Comparison of ENCODE assay signal across 1 cellular context in genomic region chr1:166910396-166910994, GRCh38.
TF ChIP-seq lines count a peak whose summit lies in the region.

No MANE protein-coding gene starts in this region.

TF ChIP-seq in K562, 482 proteins besides CTCF, POLR2A, EP300 and RAD21 (continued from another document and continues in another):
- TF ChIP-seq ATF1 (CRISPR knock-in tag; IDR thresholded peaks at IDR 0.05) (no peak), ATF1 (tag; IDR thresholded peaks at IDR 0.05) (peak; percentile 43), PRPF4 (IDR thresholded peaks at IDR 0.05; ENCODE audit: insufficient read depth, low read depth, low read length, poor library complexity, severe bottlenecking) (no peak), NR1H2 (CRISPR knock-in tag; IDR thresholded peaks at IDR 0.05) (no peak), ZNF408 (CRISPR knock-in tag; IDR thresholded peaks at IDR 0.05; ENCODE audit: low read depth) (no peak), TAF9B (IDR thresholded peaks at IDR 0.05; ENCODE audit: partially characterized antibody) (peak; percentile 36), POLR3A (IDR thresholded peaks at IDR 0.05; ENCODE audit: borderline replicate concordance, extremely low read depth, insufficient read depth, insufficient read length) (no peak), SNAPC5 (CRISPR knock-in tag; IDR thresholded peaks at IDR 0.05) (no peak), SMARCA4 (IDR thresholded peaks at IDR 0.05) (peak; percentile 81), ZNF239 (CRISPR knock-in tag; IDR thresholded peaks at IDR 0.05) (no peak), BCL6 (CRISPR knock-in tag; IDR thresholded peaks at IDR 0.05) (no peak), CBFA2T3 (IDR thresholded peaks at IDR 0.05) (no peak), ZNF696 (CRISPR knock-in tag; conservative IDR thresholded peaks at IDR 0.05) (no peak), ZNF766 (CRISPR knock-in tag; conservative IDR thresholded peaks at IDR 0.05) (no peak; the same call in 1 of the 2 replicates), CREBBP (IDR thresholded peaks at IDR 0.05; ENCODE audit: low read depth, low read length) (no peak), SNIP1 (IDR thresholded peaks at IDR 0.05; ENCODE audit: low read depth) (no peak), EHMT2 (IDR thresholded peaks at IDR 0.05) (peak; percentile 85; the same call in 1 of the 2 replicates), PCBP2 (IDR thresholded peaks at IDR 0.05; ENCODE audit: low read depth, low read length, poor library complexity, severe bottlenecking) (no peak), BACH1 (tag; IDR thresholded peaks at IDR 0.05) (peak; percentile 63; the same call in 1 of the 2 replicates), FOS (IDR thresholded peaks at IDR 0.05; ENCODE audit: extremely low read depth, insufficient read length) (peak; percentile 32), JUNB (CRISPR knock-in tag; conservative IDR thresholded peaks at IDR 0.05) (peak; percentile 62; the same call in 1 of the 2 replicates), NBN (IDR thresholded peaks at IDR 0.05; ENCODE audit: low read depth) (no peak), TARDBP (IDR thresholded peaks at IDR 0.05) (no peak), HNRNPH1 (optimal IDR thresholded peaks at IDR 0.05; ENCODE audit: low read depth, low read length) (no peak), FOXK2 (conservative IDR thresholded peaks at IDR 0.05 in 1 of 2, IDR thresholded peaks at IDR 0.05 in 1 of 2; ENCODE audit: low read depth in 2 of 2) (no peak), RNF2 (IDR thresholded peaks at IDR 0.05) (no peak), DPF2 (IDR thresholded peaks at IDR 0.05) (peak; percentile 82), SUPT5H (IDR thresholded peaks at IDR 0.05) (no peak), GATAD2B (IDR thresholded peaks at IDR 0.05; ENCODE audit: borderline replicate concordance) (0 out of 2 replicates have a peak, but pooled peaks have one; percentile 69), TAF1 (IDR thresholded peaks at IDR 0.05; ENCODE audit: control insufficient read depth, extremely low read depth, insufficient read depth, low read length, severe bottlenecking) (no peak), POLR3G (IDR thresholded peaks at IDR 0.05; ENCODE audit: extremely low read depth, insufficient read length, insufficient replicate concordance) (no peak), MCM5 (IDR thresholded peaks at IDR 0.05; ENCODE audit: low read depth) (no peak), MECOM (CRISPR knock-in tag; IDR thresholded peaks at IDR 0.05) (no peak), DLX4 (CRISPR knock-in tag; IDR thresholded peaks at IDR 0.05) (no peak), SREBF1 (IDR thresholded peaks at IDR 0.05; ENCODE audit: borderline replicate concordance, low read depth, low read length) (no peak), ZBTB43 (CRISPR knock-in tag; IDR thresholded peaks at IDR 0.05) (no peak), NFE2 (IDR thresholded peaks at IDR 0.05; ENCODE audit: low read depth) (peak; percentile 98), CHD2 (IDR thresholded peaks at IDR 0.05; ENCODE audit: low read depth, low read length) (no peak), FOXJ2 (tag; IDR thresholded peaks at IDR 0.05) (no peak), ZBTB12 (CRISPR knock-in tag; IDR thresholded peaks at IDR 0.05) (no peak), XRCC5 (IDR thresholded peaks at IDR 0.05; ENCODE audit: low read depth, low read length) (no peak), ELK3 (CRISPR knock-in tag; IDR thresholded peaks at IDR 0.05) (no peak), MIER1 (IDR thresholded peaks at IDR 0.05; ENCODE audit: low read depth) (0 out of 2 replicates have a peak, but pooled peaks have one; percentile 35), PRMT5 (CRISPR knock-in tag; IDR thresholded peaks at IDR 0.05) (no peak), GATA2 (CRISPR knock-in tag; IDR thresholded peaks at IDR 0.05) (no peak), IRF9 (tag; IDR thresholded peaks at IDR 0.05) (no peak), ZEB2 (IDR thresholded peaks at IDR 0.05) (peak; percentile 82), SOX6 (IDR thresholded peaks at IDR 0.05) (0 out of 2 replicates have a peak, but pooled peaks have one; percentile 30), ZNF263 (CRISPR knock-in tag; IDR thresholded peaks at IDR 0.05; ENCODE audit: borderline replicate concordance) (no peak), MTA1 (IDR thresholded peaks at IDR 0.05; ENCODE audit: borderline replicate concordance) (no peak)
- TF ChIP-seq, protein P1, sequence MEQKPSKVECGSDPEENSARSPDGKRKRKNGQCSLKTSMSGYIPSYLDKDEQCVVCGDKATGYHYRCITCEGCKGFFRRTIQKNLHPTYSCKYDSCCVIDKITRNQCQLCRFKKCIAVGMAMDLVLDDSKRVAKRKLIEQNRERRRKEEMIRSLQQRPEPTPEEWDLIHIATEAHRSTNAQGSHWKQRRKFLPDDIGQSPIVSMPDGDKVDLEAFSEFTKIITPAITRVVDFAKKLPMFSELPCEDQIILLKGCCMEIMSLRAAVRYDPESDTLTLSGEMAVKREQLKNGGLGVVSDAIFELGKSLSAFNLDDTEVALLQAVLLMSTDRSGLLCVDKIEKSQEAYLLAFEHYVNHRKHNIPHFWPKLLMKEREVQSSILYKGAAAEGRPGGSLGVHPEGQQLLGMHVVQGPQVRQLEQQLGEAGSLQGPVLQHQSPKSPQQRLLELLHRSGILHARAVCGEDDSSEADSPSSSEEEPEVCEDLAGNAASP (IDR thresholded peaks at IDR 0.05) = no peak
- TF ChIP-seq, protein P2, sequence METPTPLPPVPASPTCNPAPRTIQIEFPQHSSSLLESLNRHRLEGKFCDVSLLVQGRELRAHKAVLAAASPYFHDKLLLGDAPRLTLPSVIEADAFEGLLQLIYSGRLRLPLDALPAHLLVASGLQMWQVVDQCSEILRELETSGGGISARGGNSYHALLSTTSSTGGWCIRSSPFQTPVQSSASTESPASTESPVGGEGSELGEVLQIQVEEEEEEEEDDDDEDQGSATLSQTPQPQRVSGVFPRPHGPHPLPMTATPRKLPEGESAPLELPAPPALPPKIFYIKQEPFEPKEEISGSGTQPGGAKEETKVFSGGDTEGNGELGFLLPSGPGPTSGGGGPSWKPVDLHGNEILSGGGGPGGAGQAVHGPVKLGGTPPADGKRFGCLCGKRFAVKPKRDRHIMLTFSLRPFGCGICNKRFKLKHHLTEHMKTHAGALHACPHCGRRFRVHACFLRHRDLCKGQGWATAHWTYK (CRISPR knock-in tag; IDR thresholded peaks at IDR 0.05) = no peak
- TF ChIP-seq, protein P3, sequence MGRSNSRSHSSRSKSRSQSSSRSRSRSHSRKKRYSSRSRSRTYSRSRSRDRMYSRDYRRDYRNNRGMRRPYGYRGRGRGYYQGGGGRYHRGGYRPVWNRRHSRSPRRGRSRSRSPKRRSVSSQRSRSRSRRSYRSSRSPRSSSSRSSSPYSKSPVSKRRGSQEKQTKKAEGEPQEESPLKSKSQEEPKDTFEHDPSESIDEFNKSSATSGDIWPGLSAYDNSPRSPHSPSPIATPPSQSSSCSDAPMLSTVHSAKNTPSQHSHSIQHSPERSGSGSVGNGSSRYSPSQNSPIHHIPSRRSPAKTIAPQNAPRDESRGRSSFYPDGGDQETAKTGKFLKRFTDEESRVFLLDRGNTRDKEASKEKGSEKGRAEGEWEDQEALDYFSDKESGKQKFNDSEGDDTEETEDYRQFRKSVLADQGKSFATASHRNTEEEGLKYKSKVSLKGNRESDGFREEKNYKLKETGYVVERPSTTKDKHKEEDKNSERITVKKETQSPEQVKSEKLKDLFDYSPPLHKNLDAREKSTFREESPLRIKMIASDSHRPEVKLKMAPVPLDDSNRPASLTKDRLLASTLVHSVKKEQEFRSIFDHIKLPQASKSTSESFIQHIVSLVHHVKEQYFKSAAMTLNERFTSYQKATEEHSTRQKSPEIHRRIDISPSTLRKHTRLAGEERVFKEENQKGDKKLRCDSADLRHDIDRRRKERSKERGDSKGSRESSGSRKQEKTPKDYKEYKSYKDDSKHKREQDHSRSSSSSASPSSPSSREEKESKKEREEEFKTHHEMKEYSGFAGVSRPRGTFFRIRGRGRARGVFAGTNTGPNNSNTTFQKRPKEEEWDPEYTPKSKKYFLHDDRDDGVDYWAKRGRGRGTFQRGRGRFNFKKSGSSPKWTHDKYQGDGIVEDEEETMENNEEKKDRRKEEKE (IDR thresholded peaks at IDR 0.05; ENCODE audit: borderline replicate concordance in 1 of 2, control insufficient read depth in 1 of 2, low read depth in 2 of 2, low read length in 1 of 2) = no peak
- TF ChIP-seq, protein P4, sequence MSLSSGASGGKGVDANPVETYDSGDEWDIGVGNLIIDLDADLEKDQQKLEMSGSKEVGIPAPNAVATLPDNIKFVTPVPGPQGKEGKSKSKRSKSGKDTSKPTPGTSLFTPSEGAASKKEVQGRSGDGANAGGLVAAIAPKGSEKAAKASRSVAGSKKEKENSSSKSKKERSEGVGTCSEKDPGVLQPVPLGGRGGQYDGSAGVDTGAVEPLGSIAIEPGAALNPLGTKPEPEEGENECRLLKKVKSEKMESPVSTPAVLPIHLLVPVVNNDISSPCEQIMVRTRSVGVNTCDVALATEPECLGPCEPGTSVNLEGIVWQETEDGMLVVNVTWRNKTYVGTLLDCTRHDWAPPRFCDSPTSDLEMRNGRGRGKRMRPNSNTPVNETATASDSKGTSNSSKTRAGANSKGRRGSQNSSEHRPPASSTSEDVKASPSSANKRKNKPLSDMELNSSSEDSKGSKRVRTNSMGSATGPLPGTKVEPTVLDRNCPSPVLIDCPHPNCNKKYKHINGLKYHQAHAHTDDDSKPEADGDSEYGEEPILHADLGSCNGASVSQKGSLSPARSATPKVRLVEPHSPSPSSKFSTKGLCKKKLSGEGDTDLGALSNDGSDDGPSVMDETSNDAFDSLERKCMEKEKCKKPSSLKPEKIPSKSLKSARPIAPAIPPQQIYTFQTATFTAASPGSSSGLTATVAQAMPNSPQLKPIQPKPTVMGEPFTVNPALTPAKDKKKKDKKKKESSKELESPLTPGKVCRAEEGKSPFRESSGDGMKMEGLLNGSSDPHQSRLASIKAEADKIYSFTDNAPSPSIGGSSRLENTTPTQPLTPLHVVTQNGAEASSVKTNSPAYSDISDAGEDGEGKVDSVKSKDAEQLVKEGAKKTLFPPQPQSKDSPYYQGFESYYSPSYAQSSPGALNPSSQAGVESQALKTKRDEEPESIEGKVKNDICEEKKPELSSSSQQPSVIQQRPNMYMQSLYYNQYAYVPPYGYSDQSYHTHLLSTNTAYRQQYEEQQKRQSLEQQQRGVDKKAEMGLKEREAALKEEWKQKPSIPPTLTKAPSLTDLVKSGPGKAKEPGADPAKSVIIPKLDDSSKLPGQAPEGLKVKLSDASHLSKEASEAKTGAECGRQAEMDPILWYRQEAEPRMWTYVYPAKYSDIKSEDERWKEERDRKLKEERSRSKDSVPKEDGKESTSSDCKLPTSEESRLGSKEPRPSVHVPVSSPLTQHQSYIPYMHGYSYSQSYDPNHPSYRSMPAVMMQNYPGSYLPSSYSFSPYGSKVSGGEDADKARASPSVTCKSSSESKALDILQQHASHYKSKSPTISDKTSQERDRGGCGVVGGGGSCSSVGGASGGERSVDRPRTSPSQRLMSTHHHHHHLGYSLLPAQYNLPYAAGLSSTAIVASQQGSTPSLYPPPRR (CRISPR knock-in tag; IDR thresholded peaks at IDR 0.05; ENCODE audit: borderline replicate concordance) = no peak
- TF ChIP-seq, protein P5, sequence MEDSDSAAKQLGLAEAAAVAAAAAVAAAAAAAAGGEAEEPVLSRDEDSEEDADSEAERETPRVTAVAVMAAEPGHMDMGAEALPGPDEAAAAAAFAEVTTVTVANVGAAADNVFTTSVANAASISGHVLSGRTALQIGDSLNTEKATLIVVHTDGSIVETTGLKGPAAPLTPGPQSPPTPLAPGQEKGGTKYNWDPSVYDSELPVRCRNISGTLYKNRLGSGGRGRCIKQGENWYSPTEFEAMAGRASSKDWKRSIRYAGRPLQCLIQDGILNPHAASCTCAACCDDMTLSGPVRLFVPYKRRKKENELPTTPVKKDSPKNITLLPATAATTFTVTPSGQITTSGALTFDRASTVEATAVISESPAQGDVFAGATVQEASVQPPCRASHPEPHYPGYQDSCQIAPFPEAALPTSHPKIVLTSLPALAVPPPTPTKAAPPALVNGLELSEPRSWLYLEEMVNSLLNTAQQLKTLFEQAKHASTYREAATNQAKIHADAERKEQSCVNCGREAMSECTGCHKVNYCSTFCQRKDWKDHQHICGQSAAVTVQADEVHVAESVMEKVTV (CRISPR knock-in tag; IDR thresholded peaks at IDR 0.05) = peak; percentile 87
